34 cellular contexts compared by ENCODE assay signal in genomic region chr7:33725111-33725510, GRCh38.
DNase-seq lines count a peak whose midpoint lies in the region; ATAC-seq and TF ChIP-seq lines count a peak whose summit lies in the region.
"Had no signal": no experiment of that assay in that cellular context is flagged by ENCODE, and none has a peak within 500 bp of the region (broad histone marks: within the 10 kb centered on the region; RNA-seq: fewer than 3 reads in every experiment).

No MANE protein-coding gene starts in this region.

- POLR2A ChIA-PET in HEK293 (lab: Yijun Ruan, JAX): interaction anchor here (1.4 kb wide), 1 partner anchor 9 kb away, joined by 4 read pairs; no protein-coding TSS in a partner anchor

- H3K36me3 Mint-ChIP-seq in activated CD8-positive, alpha-beta memory T cell treated with anti-CD3 and anti-CD28 coated beads, Interleukin-2, amount 10 ng/mL, durations not matched to agents 7 days and 5 days: no peaks in the 10 kb centered on the region
- H3K36me3 Mint-ChIP-seq: natural killer cell treated with Interleukin-12 subunit alpha and Interleukin-12 subunit beta and Interleukin-15 and Interleukin-18, amount 100 ng/mL, for 72 hours; stimulated activated effector memory CD8-positive, alpha-beta T cell treated with anti-CD3 and anti-CD28 coated beads, Interleukin-12 subunit alpha, Interleukin-12 subunit beta, amount 100 ng/mL, for 72 hours had no signal

- CTCF ChIA-PET in HEK293 (lab: Yijun Ruan, JAX): interaction anchor here (0.7 to 1.9 kb wide), 3 partner anchors 9 to 36 kb away, joined by 4 to 5 read pairs (median 5); no protein-coding TSS in a partner anchor
- CTCF ChIA-PET in activated CD8-positive, alpha-beta memory T cell treated with anti-CD3 and anti-CD28 coated beads, Interleukin-2, amount 10 ng/mL, durations not matched to agents 7 days and 5 days (lab: Charles Lee): no interaction called here

- no peaks in the 10 kb centered on the region for H3K4me1 Mint-ChIP-seq in activated CD8-positive, alpha-beta memory T cell treated with anti-CD3 and anti-CD28 coated beads, Interleukin-2, amount 10 ng/mL, durations not matched to agents 7 days and 5 days
- H3K4me1 Mint-ChIP-seq: activated naive CD8-positive, alpha-beta T cell treated with anti-CD3 and anti-CD28 coated beads for 36 hours; stimulated activated effector memory CD8-positive, alpha-beta T cell treated with anti-CD3 and anti-CD28 coated beads, Interleukin-12 subunit alpha, Interleukin-12 subunit beta, amount 100 ng/mL, for 72 hours had no signal

- DNase-seq in DMS79 treated with DMSO at 0.1 percent for 48 hours (lab: John Stamatoyannopoulos, UW): peak; percentile 4
- no peak for DNase-seq in DMS79 (lab: John Stamatoyannopoulos, UW)
- DNase-seq in amniotic epithelial cell (ENCODE audit: low read depth): peak; percentile 50
- peak; percentile 69 to 79 for DNase-seq in lung microvascular endothelial cell (ENCODE audit: low read depth in 2 of 2)
- no peak for DNase-seq in GM13977 (ENCODE audit: low spot score)
- DNase-seq in activated CD8-positive, alpha-beta memory T cell treated with anti-CD3 and anti-CD28 coated beads, Interleukin-2, amount 10 ng/mL, durations not matched to agents 7 days and 5 days: no peak
- no peak for DNase-seq in activated CD8-positive, alpha-beta memory T cell treated with anti-CD3 and anti-CD28 coated beads for 24 hours
- DNase-seq: activated CD4-positive, alpha-beta T cell treated with anti-CD3 and anti-CD28 coated beads for 48 hours; activated gamma-delta T cell; activated naive CD8-positive, alpha-beta T cell treated with anti-CD3 and anti-CD28 coated beads for 36 hours; activated T-cell treated with anti-CD3 and anti-CD28 coated beads, Interleukin-2, amount 50 U/mL, for 4 hours; aorta; Caco-2; DMS53; foreskin melanocyte; GDM1; H9; kidney glomerular epithelial cell; lower lobe of right lung; MM.1S; mucosa of descending colon; NCI-H1436 treated with DMSO at 0.1 percent for 48 hours; NCI-H2171 treated with DMSO at 0.1 percent for 48 hours; NCI-H526; PC-9; T-helper 2 cell had no signal

- in situ Hi-C loops in GM13977 (cut with MboI; ENCODE audit: low pct_unique_long_range_greater_than_20kb, low sequenced_read_pairs, unreplicated experiment): no loop called here

- no peaks in the 10 kb centered on the region for H3K9me3 ChIP-seq in HEK293 (ENCODE audit: control insufficient read depth, insufficient read depth, low read depth, low read length)
- H3K9me3 ChIP-seq: Caco-2, esophagus muscularis mucosa, lower lobe of right lung, mucosa of descending colon had no signal

- H3K4me3 ChIP-seq in HEK293 (ENCODE audit: low read depth, low read length): no peak overlapping the region
- H3K4me3 ChIP-seq: coronary artery, esophagus muscularis mucosa, lower lobe of right lung, mucosa of descending colon, PC-9, tibial nerve had no signal

- no peak for ATAC-seq in activated CD8-positive, alpha-beta memory T cell treated with anti-CD3 and anti-CD28 coated beads, Interleukin-2, amount 10 ng/mL, durations not matched to agents 7 days and 5 days
- ATAC-seq: activated T-cell treated with anti-CD3 and anti-CD28 coated beads, Interleukin-2, amount 50 U/mL, for 4 hours; lower lobe of right lung; mucosa of descending colon; natural killer cell treated with Interleukin-12 subunit alpha and Interleukin-12 subunit beta and Interleukin-15 and Interleukin-18, amount 100 ng/mL, for 72 hours; stimulated activated effector memory CD8-positive, alpha-beta T cell treated with anti-CD3 and anti-CD28 coated beads, Interleukin-12 subunit alpha, Interleukin-12 subunit beta, amount 100 ng/mL, for 72 hours had no signal

- peak overlapping the region; percentile 61 for H3K27ac ChIP-seq in HEK293 (ENCODE audit: extremely low read depth, low read depth, low read length)
- H3K27ac ChIP-seq: 22Rv1, C4-2B, coronary artery, esophagus muscularis mucosa, lower lobe of right lung, PC-9, tibial nerve had no signal

- TF ChIP-seq CTCF in HEK293 (tag by site-specific recombination; IDR thresholded peaks at IDR 0.05) (no peak), GM13977 (IDR thresholded peaks at IDR 0.05; ENCODE audit: extremely low read depth, insufficient read depth, missing control alignments) (no peak)

- peaks cover 72% of the 10 kb centered on the region for H3K4me1 ChIP-seq in HEK293 (ENCODE audit: control insufficient read depth, insufficient read depth, low read length)
- H3K4me1 ChIP-seq: tibial nerve had no signal

- H3K9me3 Mint-ChIP-seq in activated CD8-positive, alpha-beta memory T cell treated with anti-CD3 and anti-CD28 coated beads, Interleukin-2, amount 10 ng/mL, durations not matched to agents 7 days and 5 days (ENCODE audit: low read depth): no peaks in the 10 kb centered on the region
- H3K9me3 Mint-ChIP-seq: H9; natural killer cell treated with Interleukin-12 subunit alpha and Interleukin-12 subunit beta and Interleukin-15 and Interleukin-18, amount 100 ng/mL, for 72 hours had no signal

- no peaks in the 10 kb centered on the region for H3K36me3 ChIP-seq in HEK293 (ENCODE audit: control insufficient read depth in 2 of 2, insufficient read depth in 1 of 2, low read length in 2 of 2)
- H3K36me3 ChIP-seq: esophagus muscularis mucosa, lower lobe of right lung had no signal

- H3K27me3 Mint-ChIP-seq in activated CD8-positive, alpha-beta memory T cell treated with anti-CD3 and anti-CD28 coated beads, Interleukin-2, amount 10 ng/mL, durations not matched to agents 7 days and 5 days: no peaks in the 10 kb centered on the region
- H3K27me3 Mint-ChIP-seq: activated naive CD8-positive, alpha-beta T cell treated with anti-CD3 and anti-CD28 coated beads for 36 hours; natural killer cell treated with Interleukin-12 subunit alpha and Interleukin-12 subunit beta and Interleukin-15 and Interleukin-18, amount 100 ng/mL, for 72 hours had no signal

- no peak overlapping the region for H3K4me3 Mint-ChIP-seq in activated CD8-positive, alpha-beta memory T cell treated with anti-CD3 and anti-CD28 coated beads, Interleukin-2, amount 10 ng/mL, durations not matched to agents 7 days and 5 days
- H3K4me3 Mint-ChIP-seq: activated naive CD8-positive, alpha-beta T cell treated with anti-CD3 and anti-CD28 coated beads for 36 hours; activated T-cell treated with anti-CD3 and anti-CD28 coated beads, Interleukin-2, amount 50 U/mL, for 4 hours; H9; natural killer cell treated with Interleukin-12 subunit alpha and Interleukin-12 subunit beta and Interleukin-15 and Interleukin-18, amount 100 ng/mL, for 72 hours; stimulated activated effector memory CD8-positive, alpha-beta T cell treated with anti-CD3 and anti-CD28 coated beads, Interleukin-12 subunit alpha, Interleukin-12 subunit beta, amount 100 ng/mL, for 72 hours had no signal

- H3K27ac Mint-ChIP-seq in activated CD8-positive, alpha-beta memory T cell treated with anti-CD3 and anti-CD28 coated beads, Interleukin-2, amount 10 ng/mL, durations not matched to agents 7 days and 5 days: no peak overlapping the region
- H3K27ac Mint-ChIP-seq: activated naive CD8-positive, alpha-beta T cell treated with anti-CD3 and anti-CD28 coated beads for 36 hours; H9; natural killer cell treated with Interleukin-12 subunit alpha and Interleukin-12 subunit beta and Interleukin-15 and Interleukin-18, amount 100 ng/mL, for 72 hours; stimulated activated effector memory CD8-positive, alpha-beta T cell treated with anti-CD3 and anti-CD28 coated beads, Interleukin-12 subunit alpha, Interleukin-12 subunit beta, amount 100 ng/mL, for 72 hours had no signal

TF ChIP-seq in HEK293, 187 proteins besides CTCF, POLR2A, EP300 and RAD21:
- TF ChIP-seq ZNF398 (tag by site-specific recombination; IDR thresholded peaks at IDR 0.05) (0 out of 2 replicates have a peak, but pooled peaks have one; percentile 11), FEZF1 (tag by site-specific recombination; IDR thresholded peaks at IDR 0.05) (peak; percentile 15; the same call in 1 of the 2 replicates), SP2 (tag by site-specific recombination; IDR thresholded peaks at IDR 0.05) (no peak), TRIM28 (IDR thresholded peaks at IDR 0.05; ENCODE audit: borderline replicate concordance, low read length) (peak; percentile 30)

Comparison
In these comparisons a context has a peak if more than half of its experiments do, and no peak if none do; other contexts are left out.
1. DNase-seq: peak in DMS79 treated with DMSO at 0.1 percent for 48 hours (single experiment), amniotic epithelial cell (single experiment) and lung microvascular endothelial cell (2 of 2); none in DMS79 (single experiment), GM13977 (single experiment), activated CD8-positive, alpha-beta memory T cell treated with anti-CD3 and anti-CD28 coated beads, Interleukin-2, amount 10 ng/mL, durations not matched to agents 7 days and 5 days (single experiment) and activated CD8-positive, alpha-beta memory T cell treated with anti-CD3 and anti-CD28 coated beads for 24 hours (single experiment).